Comparison of ENCODE assay signal across 14 cellular contexts in genomic region chr4:86117781-86118302, GRCh38.
A peak's percentile ranks its signal among the peaks of the same experiment; 100 is the strongest.
DNase-seq lines count a peak whose midpoint lies in the region; ATAC-seq and TF ChIP-seq lines count a peak whose summit lies in the region.
"Had no signal": no experiment of that assay in that cellular context is flagged by ENCODE, and none has a peak within 500 bp of the region (broad histone marks: within the 10 kb centered on the region; RNA-seq: fewer than 3 reads in every experiment).

No MANE protein-coding gene starts in this region.

- TF ChIP-seq CTCF in AG04450 (IDR thresholded peaks at IDR 0.05; ENCODE audit: low read depth, low read length): no peak
- no peak for TF ChIP-seq CTCF in body of pancreas (IDR thresholded peaks at IDR 0.05)
- no peak for TF ChIP-seq CTCF in WTC11 (IDR thresholded peaks at IDR 0.05)

- H3K36me3 Mint-ChIP-seq in WTC11: peaks cover 8% of the 10 kb centered on the region
- no peaks in the 10 kb centered on the region for H3K36me3 Mint-ChIP-seq in activated naive CD8-positive, alpha-beta T cell treated with anti-CD3 and anti-CD28 coated beads, Interleukin-2, amount 50 U/mL, for 24 hours (ENCODE audit: low read depth)

- DNase-seq in AG04450 (ENCODE audit: low read depth, low spot score) (peak; percentile 30), HS-5 (ENCODE audit: low read depth) (peak; percentile 64), body of pancreas (peak in 1 of 4 donors; percentile 7), kidney glomerular epithelial cell (lab: John Stamatoyannopoulos, UW) (peak; percentile 94), WTC11 (ENCODE audit: low spot score) (no peak), activated T-cell treated with anti-CD3 and anti-CD28 coated beads for 4 hours (no peak)
- DNase-seq in activated naive CD8-positive, alpha-beta T cell treated with anti-CD3 and anti-CD28 coated beads, Interleukin-2, amount 50 U/mL, for 24 hours: no peak
- DNase-seq: activated CD4-positive, alpha-beta T cell treated with anti-CD3 and anti-CD28 coated beads for 36 hours; GDM1; NCI-H2029 had no signal

- H3K9me3 ChIP-seq in AG04450 (ENCODE audit: control insufficient read depth, insufficient read depth, low read length) (no peaks in the 10 kb centered on the region), body of pancreas (no peaks in the 10 kb centered on the region)
- H3K9me3 ChIP-seq: BLaER1 had no signal

- H3K9me3 Mint-ChIP-seq in WTC11: peaks cover 14% of the 10 kb centered on the region
- peaks cover 3% of the 10 kb centered on the region for H3K9me3 Mint-ChIP-seq in activated naive CD8-positive, alpha-beta T cell treated with anti-CD3 and anti-CD28 coated beads, Interleukin-2, amount 50 U/mL, for 24 hours

- no peak for TF ChIP-seq POLR2A in body of pancreas (IDR thresholded peaks at IDR 0.05)

- peaks cover 2% of the 10 kb centered on the region for H3K27me3 ChIP-seq in AG04450 (ENCODE audit: control insufficient read depth, insufficient read depth, low read length)
- H3K27me3 ChIP-seq in body of pancreas: no peaks in the 10 kb centered on the region
- H3K27me3 ChIP-seq: BLaER1, cardiac muscle cell had no signal

- H3K27me3 Mint-ChIP-seq in WTC11 (ENCODE audit: low read depth): no peaks in the 10 kb centered on the region
- H3K27me3 Mint-ChIP-seq in activated naive CD8-positive, alpha-beta T cell treated with anti-CD3 and anti-CD28 coated beads, Interleukin-2, amount 50 U/mL, for 24 hours: no peaks in the 10 kb centered on the region
- H3K27me3 Mint-ChIP-seq: activated CD4-positive, alpha-beta T cell treated with anti-CD3 and anti-CD28 coated beads for 36 hours; stimulated activated naive CD8-positive, alpha-beta T cell treated with anti-CD3 and anti-CD28 coated beads, Interleukin-15, Interleukin-2, amounts not matched to agents 100 ng/mL and 50 ng/mL, for 24 hours had no signal

- no peak overlapping the region for H3K27ac ChIP-seq in AG04450 (ENCODE audit: low read depth, low read length)
- no peak overlapping the region for H3K27ac ChIP-seq in body of pancreas
- H3K27ac ChIP-seq: BLaER1, cardiac muscle cell had no signal

- no peak overlapping the region for H3K27ac Mint-ChIP-seq in WTC11
- H3K27ac Mint-ChIP-seq in activated naive CD8-positive, alpha-beta T cell treated with anti-CD3 and anti-CD28 coated beads, Interleukin-2, amount 50 U/mL, for 24 hours: no peak overlapping the region
- H3K27ac Mint-ChIP-seq: activated CD4-positive, alpha-beta T cell treated with anti-CD3 and anti-CD28 coated beads for 36 hours; stimulated activated naive CD8-positive, alpha-beta T cell treated with anti-CD3 and anti-CD28 coated beads, Interleukin-15, Interleukin-2, amounts not matched to agents 100 ng/mL and 50 ng/mL, for 24 hours had no signal

- peak; percentile 38 for ATAC-seq in body of pancreas
- no peak for ATAC-seq in WTC11
- no peak for ATAC-seq in HG02759 (IDR thresholded peaks at IDR 0.05; ENCODE audit: unreplicated experiment)
- ATAC-seq in activated naive CD8-positive, alpha-beta T cell treated with anti-CD3 and anti-CD28 coated beads, Interleukin-2, amount 50 U/mL, for 24 hours: no peak
- ATAC-seq: activated CD4-positive, alpha-beta T cell treated with anti-CD3 and anti-CD28 coated beads for 36 hours had no signal

- H3K4me1 ChIP-seq in body of pancreas: no peaks in the 10 kb centered on the region
- H3K4me1 ChIP-seq: BLaER1 had no signal

- H3K36me3 ChIP-seq in body of pancreas (replicated peaks in 1 of 2; ENCODE audit: insufficient read depth in 1 of 2, low read depth in 2 of 2): no peaks in the 10 kb centered on the region
- H3K36me3 ChIP-seq: BLaER1, cardiac muscle cell had no signal

- no peaks in the 10 kb centered on the region for H3K4me1 Mint-ChIP-seq in WTC11
- no peaks in the 10 kb centered on the region for H3K4me1 Mint-ChIP-seq in activated naive CD8-positive, alpha-beta T cell treated with anti-CD3 and anti-CD28 coated beads, Interleukin-2, amount 50 U/mL, for 24 hours
- H3K4me1 Mint-ChIP-seq: activated CD4-positive, alpha-beta T cell treated with anti-CD3 and anti-CD28 coated beads for 36 hours had no signal

- POLR2A ChIA-PET in AG04450 (lab: Yijun Ruan, JAX): no interaction called here
- POLR2A ChIA-PET in WTC11 (lab: Charles Lee): no interaction called here

- H3K4me3 ChIP-seq in AG04450 (ENCODE audit: low read depth, low read length): no peak overlapping the region
- H3K4me3 ChIP-seq in body of pancreas: no peak overlapping the region
- H3K4me3 ChIP-seq: BLaER1, cardiac muscle cell had no signal

- intact Hi-C loops in body of pancreas (cut with DNase I): no loop called here

- CTCF ChIA-PET in AG04450 (lab: Charles Lee): no interaction called here
- CTCF ChIA-PET in WTC11 (lab: Charles Lee): no interaction called here

- 61 to 68% methylated on average over 2 of the region's 2 CpGs for WGBS in body of pancreas, 2 donors

- no peak overlapping the region for H3K4me3 Mint-ChIP-seq in WTC11
- no peak overlapping the region for H3K4me3 Mint-ChIP-seq in activated naive CD8-positive, alpha-beta T cell treated with anti-CD3 and anti-CD28 coated beads, Interleukin-2, amount 50 U/mL, for 24 hours
- H3K4me3 Mint-ChIP-seq: activated CD4-positive, alpha-beta T cell treated with anti-CD3 and anti-CD28 coated beads for 36 hours; stimulated activated naive CD8-positive, alpha-beta T cell treated with anti-CD3 and anti-CD28 coated beads, Interleukin-15, Interleukin-2, amounts not matched to agents 100 ng/mL and 50 ng/mL, for 24 hours had no signal

TF ChIP-seq in WTC11, 78 proteins besides CTCF, POLR2A, EP300 and RAD21:
- TF ChIP-seq FOXP1 (CRISPR knock-in tag; IDR thresholded peaks at IDR 0.05; ENCODE audit: borderline replicate concordance) (no peak), MYBL2 (CRISPR knock-in tag; IDR thresholded peaks at IDR 0.05) (no peak)

Comparison
In these comparisons a context has a peak if more than half of its experiments do, and no peak if none do; other contexts are left out.
1. DNase-seq: peak in AG04450 (single experiment), HS-5 (single experiment) and kidney glomerular epithelial cell (single experiment); none in WTC11 (single experiment), activated T-cell treated with anti-CD3 and anti-CD28 coated beads for 4 hours (single experiment) and activated naive CD8-positive, alpha-beta T cell treated with anti-CD3 and anti-CD28 coated beads, Interleukin-2, amount 50 U/mL, for 24 hours (single experiment).